Comparison of ENCODE assay signal across 35 cellular contexts in genomic region chr2:919672-920071, GRCh38. TPM values are rescaled to one million over a fixed set of nuclear protein-coding genes. Genes with fewer than 3 reads are reported as not detected.
"Had no signal": no experiment of that assay in that cellular context is flagged by ENCODE, and none has a peak within 500 bp of the region (broad histone marks: within the 10 kb centered on the region; RNA-seq: fewer than 3 reads in every experiment).

No MANE protein-coding gene starts in this region.

- H3K36me3 ChIP-seq: adrenal gland, ascending aorta, brain microvascular endothelial cell, breast epithelium, cardiac muscle cell had no signal

- H3K9me3 ChIP-seq: adrenal gland, ascending aorta, body of pancreas, breast epithelium had no signal

- H3K4me1 ChIP-seq: adrenal gland, ascending aorta, body of pancreas, breast epithelium had no signal

- H3K27ac ChIP-seq: adrenal gland, ascending aorta, body of pancreas, brain microvascular endothelial cell, breast epithelium, cardiac muscle cell had no signal

- FAIRE-seq: astrocyte, bronchial epithelial cell had no signal

- DNase-seq: activated effector memory CD4-positive, alpha-beta T cell treated with anti-CD3 and anti-CD28 coated beads, Interleukin-2, amount 50 U/mL, for 16 hours; activated effector memory CD4-positive, alpha-beta T cell treated with Interleukin-2 at 50 U/mL for 16 hours; activated gamma-delta T cell; activated gamma-delta T cell treated with Interleukin-2 at 50 U/mL for 16 hours; activated naive CD4-positive, alpha-beta T cell; activated naive CD4-positive, alpha-beta T cell treated with anti-CD3 and anti-CD28 coated beads for 36 hours; activated naive CD4-positive, alpha-beta T cell treated with anti-CD3 and anti-CD28 coated beads, Interleukin-2, amount 10 ng/mL, durations not matched to agents 7 days and 5 days; activated naive CD4-positive, alpha-beta T cell treated with anti-CD3 and anti-CD28 coated beads, Interleukin-2, amount 50 U/mL, for 16 hours; activated naive CD4-positive, alpha-beta T cell treated with Interleukin-2 at 50 U/mL for 16 hours; activated naive CD8-positive, alpha-beta T cell treated with anti-CD3 and anti-CD28 coated beads for 36 hours; activated naive CD8-positive, alpha-beta T cell treated with anti-CD3 and anti-CD28 coated beads, Interleukin-2, amount 10 ng/mL, durations not matched to agents 7 days and 5 days; activated naive CD8-positive, alpha-beta T cell treated with anti-CD3 and anti-CD28 coated beads, Interleukin-2, amount 50 U/mL, for 24 hours; activated T-cell treated with anti-CD3 and anti-CD28 coated beads, Interleukin-2, amount 50 U/mL, for 4 hours; activated T-cell treated with anti-CD3 and anti-CD28 coated beads, Interleukin-2, amount 50 U/mL, for 48 hours; activated T-cell treated with anti-CD3 and anti-CD28 coated beads, Interleukin-2, amount 50 U/mL, for 72 hours; adrenal gland; amniotic stem cell; amygdala; anterior cingulate cortex; aorta; body of pancreas; brain microvascular endothelial cell; caudate nucleus; central memory CD4-positive, alpha-beta T cell; cerebellar nuclear complex had no signal

- ATAC-seq: activated naive CD4-positive, alpha-beta T cell treated with anti-CD3 and anti-CD28 coated beads, Interleukin-2, amount 50 U/mL, for 72 hours; activated naive CD8-positive, alpha-beta T cell treated with anti-CD3 and anti-CD28 coated beads, Interleukin-2, amount 50 U/mL, for 24 hours; activated T-cell treated with anti-CD3 and anti-CD28 coated beads, Interleukin-2, amount 50 U/mL, for 4 hours; activated T-cell treated with anti-CD3 and anti-CD28 coated beads, Interleukin-2, amount 50 U/mL, for 72 hours; activated T-helper 17 cell treated with anti-CD3 and anti-CD28 coated beads, Interleukin-2, amount 50 U/mL, for 72 hours; body of pancreas had no signal

- H3K27me3 ChIP-seq: adrenal gland, ascending aorta, body of pancreas, brain microvascular endothelial cell, breast epithelium had no signal

- H3K4me3 ChIP-seq: adrenal gland, ascending aorta, body of pancreas, breast epithelium, cardiac muscle cell had no signal

RNA-seq across cellular contexts. Expression of gene SNTG2, which starts 31.0 kb away (rescaled TPM):
- total RNA-seq: activated T-helper 1 cell treated with anti-CD3 and anti-CD28 coated beads, Interleukin-12 subunit alpha, Interleukin-12 subunit beta, Interleukin-2, Interleukin-4 antibody, amounts not matched to agents 30 ng/mL and 10 ng/mL and 1 ng/mL, durations not matched to agents 14 hours and 24 hours and 36 hours; activated T-helper 2 cell treated with anti-CD3 and anti-CD28 coated beads, Interferon-gamma antibody, Interleukin-2, Interleukin-4, amounts not matched to agents 10 μg/mL and 5 μg/mL and 100 μg/mL, durations not matched to agents 14 hours and 24 hours and 36 hours; bronchial epithelial cell; chondrocyte had no signal
- polyA plus RNA-seq: aorta had no signal
